In the genomic region with DNA sequence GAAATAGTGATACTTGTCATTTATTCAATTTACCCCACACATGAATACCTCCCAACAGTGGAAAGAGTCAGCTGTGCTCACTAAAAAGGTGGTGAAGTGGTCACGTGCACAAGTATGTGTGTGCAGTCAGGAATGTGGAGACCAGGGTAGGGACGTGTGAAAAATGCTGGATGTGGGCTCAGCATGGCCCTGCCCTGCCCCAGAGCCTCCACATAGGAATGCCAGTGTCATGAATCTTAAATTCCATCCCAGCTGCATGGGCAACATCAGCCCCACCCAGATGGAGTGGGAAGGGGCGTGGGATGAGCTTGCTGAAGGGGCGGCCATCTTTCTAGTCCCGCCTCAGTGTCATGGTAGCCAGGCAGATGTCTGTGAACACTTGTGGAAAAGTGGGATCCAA, we compare ENCODE assay signal across 13 cellular contexts.
DNase-seq lines count a peak whose midpoint lies in the region; ATAC-seq and TF ChIP-seq lines count a peak whose summit lies in the region.
"Had no signal": no experiment of that assay in that cellular context is flagged by ENCODE, and none has a peak within 500 bp of the region (broad histone marks: within the 10 kb centered on the region; RNA-seq: fewer than 3 reads in every experiment).

No MANE protein-coding gene starts in this region.

- POLR2A ChIA-PET in HEK293T (lab: Yijun Ruan, JAX): no interaction called here

- H3F3A ChIP-seq in GM23248 (ENCODE audit: insufficient read depth): peaks cover 22% of the 10 kb centered on the region

- no peaks in the 10 kb centered on the region for H3K27me3 ChIP-seq in GM23248 (replicated peaks; ENCODE audit: insufficient read depth)
- no peaks in the 10 kb centered on the region for H3K27me3 ChIP-seq in thoracic aorta (replicated peaks; ENCODE audit: insufficient read depth)

- peak overlapping the region; percentile 72 for H3K27ac ChIP-seq in GM23248
- H3K27ac ChIP-seq in thoracic aorta: peak overlapping the region; percentile 24 to 58

- no peaks in the 10 kb centered on the region for H3K79me2 ChIP-seq in GM23248 (ENCODE audit: insufficient read depth)

- no peak for ATAC-seq in thoracic aorta (ENCODE audit: insufficient number of reproducible peaks, low FRiP score, low read depth)

- peak overlapping the region; percentile 37 for H3K4me2 ChIP-seq in GM23248 (ENCODE audit: unreplicated experiment)

- H3K9ac ChIP-seq in GM23248: peak overlapping the region; percentile 15; the same call in 1 of the 2 replicates

- H3K4me1 ChIP-seq in GM23248 (ENCODE audit: insufficient read depth): peaks cover 32% of the 10 kb centered on the region
- H3K4me1 ChIP-seq in thoracic aorta (ENCODE audit: control insufficient read depth in 1 of 2, low read depth in 2 of 2): peaks cover 0 to 12% of the 10 kb centered on the region in 2 donors

- H3K9me3 ChIP-seq in GM23248 (ENCODE audit: low read depth) (no peaks in the 10 kb centered on the region), thoracic aorta (no peaks in the 10 kb centered on the region)

- H2AFZ ChIP-seq in GM23248: peak overlapping the region; percentile 17; the same call in 1 of the 2 replicates

- no peaks in the 10 kb centered on the region for H3K9me2 ChIP-seq in GM23248 (ENCODE audit: insufficient read depth)

- H3K36me3 ChIP-seq in GM23248 (ENCODE audit: low read depth) (no peaks in the 10 kb centered on the region), thoracic aorta (no peaks in the 10 kb centered on the region)

- 38 to 39% methylated on average over 5 of the region's 5 CpGs for WGBS in GM23248 (ENCODE audit: low coverage in 1 of 2, low lambda C conversion rate in 2 of 2, missing lambda C conversion rate in 2 of 2), 2 experiments

- H3K4me3 ChIP-seq in GM23248 (no peak overlapping the region), foreskin fibroblast (ENCODE audit: low read depth in 1 of 2, low read length in 2 of 2) (no peak overlapping the region), thoracic aorta (no peak overlapping the region)
- H3K4me3 ChIP-seq: lung had no signal

- in situ Hi-C loops in GM23248 (cut with MboI): no loop called here

- peak; percentile 90 for DNase-seq in GM23248
- DNase-seq in SW480 (ENCODE audit: low spot score): peak; percentile 92
- DNase-seq in foreskin fibroblast: peak; percentile 87 to 91
- DNase-seq in thoracic aorta (ENCODE audit: low spot score): no peak
- DNase-seq in HEK293T (ENCODE audit: extremely low spot score): no peak
- DNase-seq in activated CD4-positive, CD25-positive, alpha-beta regulatory T cell (lab: John Stamatoyannopoulos, UW): no peak
- no peak for DNase-seq in posterior cingulate gyrus
- DNase-seq in stimulated activated CD4-positive, alpha-beta T cell treated with anti-CD3 and anti-CD28 coated beads, Interleukin-4, amount 100 ng/mL, for 24 hours: no peak
- DNase-seq: activated naive CD4-positive, alpha-beta T cell; H7; NCI-H1417 treated with DMSO at 0.1 percent for 48 hours; small intestine had no signal

- no peaks in the 10 kb centered on the region for H4K20me1 ChIP-seq in GM23248 (ENCODE audit: insufficient read depth)

- intact Hi-C loops in posterior cingulate gyrus (cut with DNase I): no loop called here

- no peak for TF ChIP-seq CTCF in foreskin fibroblast (IDR thresholded peaks at IDR 0.05; ENCODE audit: low read depth, low read length)
- TF ChIP-seq CTCF in thoracic aorta (IDR thresholded peaks at IDR 0.05): no peak

- CTCF ChIA-PET in HEK293T (lab: Yijun Ruan, JAX): interaction anchor here (0.6 to 2.3 kb wide), 2 partner anchors 223 to 805 kb away, joined by 3 to 5 read pairs; no protein-coding TSS in a partner anchor

TF ChIP-seq in HEK293T, 16 proteins besides CTCF, POLR2A, EP300 and RAD21:
- TF ChIP-seq BHLHE40 (IDR thresholded peaks at IDR 0.05; ENCODE audit: borderline replicate concordance) (no peak), L3MBTL2 (conservative IDR thresholded peaks at IDR 0.05) (no peak), NFRKB (IDR thresholded peaks at IDR 0.05) (no peak), FOXA1 (IDR thresholded peaks at IDR 0.05) (no peak)

Comparison
In these comparisons a context has a peak if more than half of its experiments do, and no peak if none do; other contexts are left out.
1. DNase-seq: peak in GM23248 (single experiment), SW480 (single experiment) and foreskin fibroblast (2 of 2); none in thoracic aorta (single experiment), HEK293T (single experiment), activated CD4-positive, CD25-positive, alpha-beta regulatory T cell (0 of 4), posterior cingulate gyrus (0 of 10) and stimulated activated CD4-positive, alpha-beta T cell treated with anti-CD3 and anti-CD28 coated beads, Interleukin-4, amount 100 ng/mL, for 24 hours (single experiment).